1 cellular context compared by ENCODE assay signal in genomic region chr17:59513934-59514841, GRCh38.
A peak's percentile ranks its signal among the peaks of the same experiment; 100 is the strongest.
TF ChIP-seq lines count a peak whose summit lies in the region.

No MANE protein-coding gene starts in this region.

TF ChIP-seq in HepG2, 621 proteins besides CTCF, POLR2A, EP300 and RAD21 (continued from another document and continues in another):
- TF ChIP-seq PRDM4 (CRISPR knock-in tag; IDR thresholded peaks at IDR 0.05; ENCODE audit: borderline replicate concordance) (no peak), ZBTB33 (CRISPR knock-in tag; IDR thresholded peaks at IDR 0.05) (no peak), ZNF713 (CRISPR knock-in tag; IDR thresholded peaks at IDR 0.05) (no peak), RARG (CRISPR knock-in tag; IDR thresholded peaks at IDR 0.05; ENCODE audit: low read depth) (no peak), MNT (IDR thresholded peaks at IDR 0.05) (no peak), MLLT10 (CRISPR knock-in tag; IDR thresholded peaks at IDR 0.05) (no peak), TFDP1 (CRISPR knock-in tag; IDR thresholded peaks at IDR 0.05; ENCODE audit: borderline replicate concordance) (no peak), ARNT2 (CRISPR knock-in tag; IDR thresholded peaks at IDR 0.05; ENCODE audit: low read depth) (no peak), ZBTB4 (CRISPR knock-in tag; IDR thresholded peaks at IDR 0.05; ENCODE audit: borderline replicate concordance) (no peak), ZNF558 (CRISPR knock-in tag; IDR thresholded peaks at IDR 0.05; ENCODE audit: borderline replicate concordance) (no peak; the same call in 1 of the 2 replicates), SNAPC2 (CRISPR knock-in tag; IDR thresholded peaks at IDR 0.05) (peak; percentile 44; the same call in 1 of the 2 replicates), TARDBP (CRISPR knock-in tag; IDR thresholded peaks at IDR 0.05) (peak; percentile 72), RBAK (CRISPR knock-in tag; IDR thresholded peaks at IDR 0.05) (no peak), ZNF10 (CRISPR knock-in tag; IDR thresholded peaks at IDR 0.05; ENCODE audit: borderline replicate concordance, low read depth) (no peak), ZNF264 (CRISPR knock-in tag; IDR thresholded peaks at IDR 0.05) (no peak), SP1 (IDR thresholded peaks at IDR 0.05) (no peak), SP1 (CRISPR knock-in tag; IDR thresholded peaks at IDR 0.05) (no peak), NR0B2 (CRISPR knock-in tag; IDR thresholded peaks at IDR 0.05) (no peak), ZNF660 (CRISPR knock-in tag; IDR thresholded peaks at IDR 0.05; ENCODE audit: borderline replicate concordance, low read depth) (no peak), SYNCRIP (IDR thresholded peaks at IDR 0.05; ENCODE audit: insufficient read depth, low read depth, low read length) (no peak), HOXA9 (CRISPR knock-in tag; IDR thresholded peaks at IDR 0.05; ENCODE audit: borderline replicate concordance) (no peak), ZBTB20 (CRISPR knock-in tag; IDR thresholded peaks at IDR 0.05; ENCODE audit: borderline replicate concordance, low read depth) (no peak), KDM5A (IDR thresholded peaks at IDR 0.05; ENCODE audit: borderline replicate concordance, low read length) (no peak), HHEX (CRISPR knock-in tag; IDR thresholded peaks at IDR 0.05) (0 out of 2 replicates have a peak, but pooled peaks have one; percentile 17), ZEB1 (IDR thresholded peaks at IDR 0.05; ENCODE audit: insufficient replicate concordance, low read depth) (peak; percentile 74), REPIN1 (CRISPR knock-in tag; IDR thresholded peaks at IDR 0.05; ENCODE audit: borderline replicate concordance, low read depth) (no peak), SIN3B (IDR thresholded peaks at IDR 0.05; ENCODE audit: low read length) (no peak), IRF9 (CRISPR knock-in tag; IDR thresholded peaks at IDR 0.05; ENCODE audit: borderline replicate concordance) (no peak), AHR (CRISPR knock-in tag; IDR thresholded peaks at IDR 0.05) (no peak), FOXO1 (CRISPR knock-in tag; IDR thresholded peaks at IDR 0.05) (peak; percentile 83), ZNF777 (CRISPR knock-in tag; IDR thresholded peaks at IDR 0.05) (no peak), ZBTB1 (CRISPR knock-in tag; IDR thresholded peaks at IDR 0.05; ENCODE audit: borderline replicate concordance) (no peak), NFIC (IDR thresholded peaks at IDR 0.05; ENCODE audit: low read length) (peak; percentile 98), LBX2 (CRISPR knock-in tag; IDR thresholded peaks at IDR 0.05; ENCODE audit: borderline replicate concordance) (no peak), SAFB2 (CRISPR knock-in tag; IDR thresholded peaks at IDR 0.05; ENCODE audit: borderline replicate concordance, low read depth) (no peak), ZNF317 (CRISPR knock-in tag; IDR thresholded peaks at IDR 0.05) (no peak), GRHL1 (CRISPR knock-in tag; conservative IDR thresholded peaks at IDR 0.05) (no peak), MYC (CRISPR knock-in tag; IDR thresholded peaks at IDR 0.05; ENCODE audit: borderline replicate concordance) (no peak), ZNF788 (CRISPR knock-in tag; IDR thresholded peaks at IDR 0.05; ENCODE audit: borderline replicate concordance) (no peak), ZNF746 (CRISPR knock-in tag; IDR thresholded peaks at IDR 0.05) (no peak; the same call in 1 of the 2 replicates), FLYWCH1 (CRISPR knock-in tag; IDR thresholded peaks at IDR 0.05) (no peak), ZNF567 (CRISPR knock-in tag; IDR thresholded peaks at IDR 0.05; ENCODE audit: borderline replicate concordance) (no peak), TOE1 (CRISPR knock-in tag; IDR thresholded peaks at IDR 0.05) (no peak), KMT2A (CRISPR knock-in tag; IDR thresholded peaks at IDR 0.05) (no peak), RFXAP (CRISPR knock-in tag; IDR thresholded peaks at IDR 0.05; ENCODE audit: borderline replicate concordance) (no peak), ZBED4 (CRISPR knock-in tag; IDR thresholded peaks at IDR 0.05; ENCODE audit: borderline replicate concordance) (peak; percentile 81; the same call in 1 of the 2 replicates), CC2D1A (CRISPR knock-in tag; IDR thresholded peaks at IDR 0.05) (no peak), ZNF501 (CRISPR knock-in tag; IDR thresholded peaks at IDR 0.05) (no peak), NFE2 (CRISPR knock-in tag; IDR thresholded peaks at IDR 0.05) (no peak), HES4 (CRISPR knock-in tag; IDR thresholded peaks at IDR 0.05; ENCODE audit: borderline replicate concordance) (no peak), ZNF577 (CRISPR knock-in tag; IDR thresholded peaks at IDR 0.05; ENCODE audit: borderline replicate concordance, low read depth) (no peak)
